In genomic region chr14:90941705-90942104, GRCh38 we compare ENCODE assay signal across 31 cellular contexts.
"Had no signal": no experiment of that assay in that cellular context is flagged by ENCODE, and none has a peak within 500 bp of the region (broad histone marks: within the 10 kb centered on the region; RNA-seq: fewer than 3 reads in every experiment).

No MANE protein-coding gene starts in this region.

- ATAC-seq: naive thymus-derived CD8-positive, alpha-beta T cell; natural killer cell treated with Interleukin-12 subunit alpha and Interleukin-12 subunit beta and Interleukin-15 and Interleukin-18, amount 100 ng/mL, for 72 hours; psoas muscle; right cardiac atrium; sciatic nerve; stimulated activated memory B cell treated with anti-CD40 and anti-IgM and Interleukin-4, amounts not matched to agents 10 μg/mL and 1 μg/mL and 100 μg/mL, for 72 hours; stimulated activated naive CD8-positive, alpha-beta T cell treated with anti-CD3 and anti-CD28 coated beads, Interleukin-15, amount 100 ng/mL, for 72 hours; stimulated activated naive CD8-positive, alpha-beta T cell treated with anti-CD3 and anti-CD28 coated beads, Interleukin-15, Interleukin-2, amounts not matched to agents 100 U/mL and 50 U/mL, for 24 hours; upper lobe of right lung had no signal

- H3K9ac ChIP-seq: parathyroid adenoma had no signal

- DNase-seq: naive thymus-derived CD8-positive, alpha-beta T cell; nephron progenitor cell; ovary; psoas muscle; right cardiac atrium; spleen; stimulated activated CD4-positive, alpha-beta T cell treated with anti-CD3 and anti-CD28 coated beads, Interleukin-12 subunit alpha, Interleukin-12 subunit beta, amount 100 ng/mL, for 4 hours; stimulated activated CD4-positive, alpha-beta T cell treated with anti-CD3 and anti-CD28 coated beads, Interleukin-1b, Interleukin-23, amount 100 ng/mL, for 48 hours; stimulated activated CD4-positive, alpha-beta T cell treated with anti-CD3 and anti-CD28 coated beads, Interleukin-4, amount 100 ng/mL, for 1 hour; stimulated activated CD4-positive, alpha-beta T cell treated with anti-CD3 and anti-CD28 coated beads, Interleukin-4, amount 100 ng/mL, for 4 hours; stimulated activated CD8-positive, alpha-beta memory T cell treated with anti-CD3 and anti-CD28 coated beads, Interleukin-4, amount 100 ng/mL, for 48 hours; stimulated activated naive CD4-positive, alpha-beta T cell; stimulated activated naive CD8-positive, alpha-beta T cell treated with anti-CD3 and anti-CD28 coated beads, Interleukin-15, amount 100 ng/mL, for 72 hours; stimulated activated naive CD8-positive, alpha-beta T cell treated with anti-CD3 and anti-CD28 coated beads, Interleukin-15, Interleukin-2, amounts not matched to agents 100 U/mL and 50 U/mL, for 24 hours; substantia nigra; testis; tibial artery; transverse colon; upper lobe of right lung; uterus had no signal

- H3K4me3 Mint-ChIP-seq: naive thymus-derived CD8-positive, alpha-beta T cell; natural killer cell treated with Interleukin-12 subunit alpha and Interleukin-12 subunit beta and Interleukin-15 and Interleukin-18, amount 100 ng/mL, for 72 hours; nephron progenitor cell; neural crest cell; stimulated activated memory B cell treated with anti-CD40 and anti-IgM and Interleukin-4, amounts not matched to agents 10 μg/mL and 1 μg/mL and 100 μg/mL, for 72 hours; stimulated activated naive CD8-positive, alpha-beta T cell treated with anti-CD3 and anti-CD28 coated beads, Interleukin-15, amount 100 ng/mL, for 72 hours; type B pancreatic cell had no signal

- H3K27me3 ChIP-seq: neutrophil, ovary, spleen, suprapubic skin, testis, tibial artery, transverse colon, upper lobe of right lung, uterus had no signal

- H2AFZ ChIP-seq: parathyroid adenoma had no signal

- H3K27me3 Mint-ChIP-seq: naive thymus-derived CD8-positive, alpha-beta T cell; natural killer cell treated with Interleukin-12 subunit alpha and Interleukin-12 subunit beta and Interleukin-15 and Interleukin-18, amount 100 ng/mL, for 72 hours; progenitor cell of endocrine pancreas; stimulated activated memory B cell treated with anti-CD40 and anti-IgM and Interleukin-4, amounts not matched to agents 10 μg/mL and 1 μg/mL and 100 μg/mL, for 72 hours; stimulated activated naive CD8-positive, alpha-beta T cell treated with anti-CD3 and anti-CD28 coated beads, Interleukin-15, amount 100 ng/mL, for 72 hours; type B pancreatic cell had no signal

- H3K9me3 ChIP-seq: neutrophil, ovary, testis, uterus had no signal

- H3K4me1 Mint-ChIP-seq: nephron progenitor cell; neural crest cell; stimulated activated memory B cell treated with anti-CD40 and anti-IgM and Interleukin-4, amounts not matched to agents 10 μg/mL and 1 μg/mL and 100 μg/mL, for 72 hours had no signal

- H3K4me2 ChIP-seq: smooth muscle cell had no signal

- H3K36me3 ChIP-seq: ovary, upper lobe of right lung, uterus had no signal

- H3K4me1 ChIP-seq: parathyroid adenoma, psoas muscle, spleen, suprapubic skin, testis, tibial artery, upper lobe of right lung, uterus had no signal

- H3K79me2 ChIP-seq: parathyroid adenoma had no signal

- H3K27ac ChIP-seq: neutrophil, ovary, parathyroid adenoma, psoas muscle, skin epidermis, spleen, suprapubic skin, testis, tibial artery, transverse colon, upper lobe of right lung, uterus had no signal

- H3K4me3 ChIP-seq: ovary, psoas muscle, skin epidermis, smooth muscle cell, spleen, suprapubic skin, testis, tibial artery, transverse colon, upper lobe of right lung, uterus had no signal

- H3K27ac Mint-ChIP-seq: naive thymus-derived CD8-positive, alpha-beta T cell; natural killer cell treated with Interleukin-12 subunit alpha and Interleukin-12 subunit beta and Interleukin-15 and Interleukin-18, amount 100 ng/mL, for 72 hours; nephron progenitor cell; progenitor cell of endocrine pancreas; stimulated activated memory B cell treated with anti-CD40 and anti-IgM and Interleukin-4, amounts not matched to agents 10 μg/mL and 1 μg/mL and 100 μg/mL, for 72 hours; stimulated activated naive CD8-positive, alpha-beta T cell treated with anti-CD3 and anti-CD28 coated beads, Interleukin-15, amount 100 ng/mL, for 72 hours; type B pancreatic cell had no signal
